8 cellular contexts compared by ENCODE assay signal in genomic region chr10:43395571-43396060, GRCh38. TPM values are rescaled to one million over a fixed set of nuclear protein-coding genes. Genes with fewer than 3 reads are reported as not detected.
DNase-seq lines count a peak whose midpoint lies in the region; ATAC-seq, FAIRE-seq and TF ChIP-seq lines count a peak whose summit lies in the region.

No MANE protein-coding gene starts in this region.

- TF ChIP-seq CTCF in cardiac fibroblast (IDR thresholded peaks at IDR 0.05; ENCODE audit: low read depth, low read length): no peak
- TF ChIP-seq CTCF in transverse colon (IDR thresholded peaks at IDR 0.05): no peak

- no peak overlapping the region for H2AK5ac ChIP-seq in mesenchymal stem cell (ENCODE audit: low read length, severe bottlenecking)

- H2BK120ac ChIP-seq in mesenchymal stem cell (ENCODE audit: low read depth, low read length): peak overlapping the region; percentile 73

- H3K9me3 ChIP-seq in mesenchymal stem cell (ENCODE audit: control insufficient read depth, low read length): no peaks in the 10 kb centered on the region
- no peaks in the 10 kb centered on the region for H3K9me3 ChIP-seq in transverse colon

- no peak for TF ChIP-seq POLR2A in transverse colon (IDR thresholded peaks at IDR 0.05)

- H3K9ac ChIP-seq in mesenchymal stem cell (ENCODE audit: low read length): peak overlapping the region; percentile 95

- H3K14ac ChIP-seq in mesenchymal stem cell (ENCODE audit: low read length in 2 of 2): peak overlapping the region in 1 of 2 experiments; percentile 92

- no peak for ATAC-seq in HG03469 (IDR thresholded peaks at IDR 0.05; ENCODE audit: unreplicated experiment)

- no peak overlapping the region for H2AFZ ChIP-seq in mesenchymal stem cell (ENCODE audit: low read depth, low read length)

- H3K79me1 ChIP-seq in mesenchymal stem cell (replicated peaks; ENCODE audit: low read length, poor library complexity, severe bottlenecking): peaks cover 1% of the 10 kb centered on the region

- TF ChIP-seq EP300 in transverse colon (IDR thresholded peaks at IDR 0.05; ENCODE audit: low read depth): no peak

- H4K91ac ChIP-seq in mesenchymal stem cell (ENCODE audit: low read length): peak overlapping the region; percentile 78

- H3K4ac ChIP-seq in mesenchymal stem cell (ENCODE audit: low read depth in 1 of 2, low read length in 2 of 2): peak overlapping the region in 1 of 2 experiments; percentile 92

- peak overlapping the region; percentile 35 for H2BK5ac ChIP-seq in mesenchymal stem cell (ENCODE audit: low read depth, low read length, poor library complexity, severe bottlenecking)

- peak overlapping the region in 1 of 2 experiments; percentile 77 for H3K18ac ChIP-seq in mesenchymal stem cell (ENCODE audit: low read depth in 1 of 2, low read length in 2 of 2)

- DNase-seq in G401 (ENCODE audit: low spot score) (peak; percentile 33), RKO (ENCODE audit: low spot score) (peak; percentile 62), cardiac fibroblast (ENCODE audit: low read depth in 2 of 2) (peak in 1 of 2 donors; percentile 39), mesenchymal stem cell (peak; percentile 50), transverse colon (no peak), RCC 7860 (ENCODE audit: low spot score) (no peak), SKM-1 (lab: John Stamatoyannopoulos, UW; ENCODE audit: unreplicated experiment) (no peak)

- peak overlapping the region; percentile 30 for H2BK15ac ChIP-seq in mesenchymal stem cell (ENCODE audit: low read depth, poor library complexity, severe bottlenecking)

- 2% methylated on average over 18 of the region's 18 CpGs for WGBS in mesenchymal stem cell
- WGBS in transverse colon (ENCODE audit: low coverage in 1 of 2), 2 donors: 0 to 7% methylated on average over 1 to 18 of the region's 18 CpGs

- intact Hi-C loops in transverse colon (cut with DNase I; ENCODE audit: low total_unique reads): no loop called here

- no peak overlapping the region for H2BK12ac ChIP-seq in mesenchymal stem cell (ENCODE audit: low read length in 2 of 2)

- in situ Hi-C loops in G401 (cut with HindIII; ENCODE audit: low sequenced_read_pairs): no loop called here
- in situ Hi-C loops in transverse colon (cut with MboI; ENCODE audit: low pct_ligation_motif_present in 1 of 4, low pct_unique_long_range_greater_than_20kb in 1 of 4, low sequenced_read_pairs in 3 of 4): loop anchor here in 1 of 4 donors (5.0 kb wide), 1 partner anchor 57 kb away; no protein-coding TSS in a partner anchor

- peak overlapping the region in 1 of 2 experiments; percentile 60 for H3K23ac ChIP-seq in mesenchymal stem cell (ENCODE audit: low read length in 2 of 2)

- H3K4me1 ChIP-seq in mesenchymal stem cell (ENCODE audit: control insufficient read depth, insufficient read depth, low read depth, low read length) (peaks cover 15% of the 10 kb centered on the region), transverse colon (peaks cover 23 to 64% (median 43%) of the 10 kb centered on the region in 4 donors)

- H4K8ac ChIP-seq in mesenchymal stem cell (ENCODE audit: low read length): no peak overlapping the region

- H3K4me3 ChIP-seq in cardiac fibroblast (replicated peaks in 1 of 2; ENCODE audit: low read depth in 2 of 2, low read length in 2 of 2) (peak overlapping the region; percentile 62 to 68), mesenchymal stem cell (ENCODE audit: insufficient read depth in 1 of 2, low read depth in 1 of 2, low read length in 2 of 2) (peak overlapping the region; percentile 73 to 88), transverse colon (peak overlapping the region; percentile 62 to 86 (median 69))

- H3K27ac ChIP-seq in mesenchymal stem cell (ENCODE audit: low read length, poor library complexity, severe bottlenecking): peak overlapping the region; percentile 88
- H3K27ac ChIP-seq in transverse colon: peak overlapping the region; percentile 98 to 100 (median 99)

- H3K36me3 ChIP-seq in mesenchymal stem cell (ENCODE audit: control insufficient read depth in 1 of 2, insufficient read depth in 2 of 2, low read depth in 1 of 2, low read length in 2 of 2): peaks cover 33 to 67% of the 10 kb centered on the region in 2 experiments
- H3K36me3 ChIP-seq in transverse colon: peaks cover 0 to 38% (median 12%) of the 10 kb centered on the region in 4 donors

- no peak for FAIRE-seq in RCC 7860 (lab: Jason Lieb, UNC)

- H3K4me2 ChIP-seq in mesenchymal stem cell (ENCODE audit: low read length, poor library complexity, severe bottlenecking): peak overlapping the region; percentile 90

- H3K27me3 ChIP-seq in mesenchymal stem cell (ENCODE audit: control insufficient read depth in 1 of 2, insufficient read depth in 1 of 2, low read length in 2 of 2) (no peaks in the 10 kb centered on the region), transverse colon (no peaks in the 10 kb centered on the region)

RNA-seq across cellular contexts. Expression of gene HNRNPF, which starts 13.4 kb away (rescaled TPM):
- 344 and 404 TPM in 2 replicates for total RNA-seq in G401 (2014; rRNA removed; shearing (Covaris generic))
- polyA plus RNA-seq in mesenchymal stem cell (2013, experiment 1 of 2): 115 TPM
- 117 TPM for polyA plus RNA-seq in mesenchymal stem cell (2013, experiment 2 of 2)
- total RNA-seq in transverse colon: 100 to 1,000 TPM; 127 to 171 (median 155) TPM

RNA-seq across cellular contexts. Expression of gene FXYD4, which starts 24.2 kb away (rescaled TPM):
- not detected in 2 replicates for total RNA-seq in G401 (2014; rRNA removed; shearing (Covaris generic))
- not detected for polyA plus RNA-seq in mesenchymal stem cell (2013, experiment 1 of 2)
- not detected for polyA plus RNA-seq in mesenchymal stem cell (2013, experiment 2 of 2)
- not detected for total RNA-seq in transverse colon

RNA-seq across cellular contexts. Expression of gene ZNF487, which starts 41.3 kb away (rescaled TPM):
- 6.7 and 10.5 TPM in 2 replicates for total RNA-seq in G401 (2014; rRNA removed; shearing (Covaris generic))
- 3.1 TPM for polyA plus RNA-seq in mesenchymal stem cell (2013, experiment 1 of 2)
- polyA plus RNA-seq in mesenchymal stem cell (2013, experiment 2 of 2): 3.3 TPM
- total RNA-seq in transverse colon: 10 to 100 TPM in 1 of 4 donors, 1 to 10 TPM in 3; 6.3 to 15.0 (median 7.9) TPM

Comparison
In these comparisons a context has a peak if more than half of its experiments do, and no peak if none do; other contexts are left out.
1. DNase-seq: peak in G401 (single experiment), RKO (single experiment) and mesenchymal stem cell (single experiment); none in transverse colon (single experiment), RCC 7860 (single experiment) and SKM-1 (single experiment).
2. Peak in every context shown above with its lines, with median percentiles within 50 percentile points of each other: H3K4me3 ChIP-seq.